ENCODE assay signal across 15 cellular contexts in genomic region chr7:40597517-40597916, GRCh38.
DNase-seq lines count a peak whose midpoint lies in the region; ATAC-seq and TF ChIP-seq lines count a peak whose summit lies in the region.
"Had no signal": no experiment of that assay in that cellular context is flagged by ENCODE, and none has a peak within 500 bp of the region (broad histone marks: within the 10 kb centered on the region; RNA-seq: fewer than 3 reads in every experiment).

No MANE protein-coding gene starts in this region.

- no peak for TF ChIP-seq EP300 in suprapubic skin (IDR thresholded peaks at IDR 0.05)

- H3K4me3 ChIP-seq in IMR-90 (ENCODE audit: insufficient read depth, low read depth, low read length) (no peak overlapping the region), suprapubic skin (no peak overlapping the region)
- H3K4me3 ChIP-seq: BLaER1, GM23248 had no signal

- H3K4me1 Mint-ChIP-seq in mesothelial cell of epicardium = peaks cover 27% of the 10 kb centered on the region
- H3K4me1 Mint-ChIP-seq in H9 = no peaks in the 10 kb centered on the region

- no peaks in the 10 kb centered on the region for H3K4me1 ChIP-seq in IMR-90 (ENCODE audit: control insufficient read depth, insufficient read depth, low read length)
- no peaks in the 10 kb centered on the region for H3K4me1 ChIP-seq in suprapubic skin
- H3K4me1 ChIP-seq in H9 (ENCODE audit: insufficient read depth, low read length) = no peaks in the 10 kb centered on the region

- H3K18ac ChIP-seq in IMR-90 (ENCODE audit: low read depth, low read length) = no peak overlapping the region
- no peak overlapping the region for H3K18ac ChIP-seq in H9 (ENCODE audit: insufficient read length, low read depth, low read length)

- intact Hi-C loops in IMR-90 (cut with micrococcal nuclease) = no loop called here

- H3K23me2 ChIP-seq in H9 (ENCODE audit: insufficient read length, low read depth, low read length, poor library complexity, severe bottlenecking) = no peaks in the 10 kb centered on the region

- no peak overlapping the region for H3K4ac ChIP-seq in IMR-90 (ENCODE audit: low read depth, low read length)
- H3K4ac ChIP-seq in H9 (ENCODE audit: low read depth, low read length) = no peak overlapping the region

- H3T11ph ChIP-seq in H9 (ENCODE audit: low read length) = no peak overlapping the region

- H3K27ac Mint-ChIP-seq in mesothelial cell of epicardium = peak overlapping the region; percentile 47
- H3K27ac Mint-ChIP-seq in H9 = no peak overlapping the region
- H3K27ac Mint-ChIP-seq: CD8-positive, alpha-beta memory T cell had no signal

- H2AK9ac ChIP-seq in IMR-90 (replicated peaks; ENCODE audit: low read depth, low read length, poor library complexity) = no peak overlapping the region

- no TSS peak for BruUV-seq in IMR-90 (replicated peaks; lab: Mats Ljungman, UMichigan)

- H4K5ac ChIP-seq in IMR-90 (ENCODE audit: low read depth, low read length) (no peak overlapping the region), H9 (ENCODE audit: insufficient read length, low read depth, low read length) (no peak overlapping the region)

- H3K56ac ChIP-seq in IMR-90 (ENCODE audit: extremely low read depth, insufficient read depth, low read length) = no peak overlapping the region
- no peak overlapping the region for H3K56ac ChIP-seq in H9 (ENCODE audit: insufficient read length, low read depth, low read length)

- H4K20me1 ChIP-seq in IMR-90 (ENCODE audit: insufficient read depth, low read length) (no peaks in the 10 kb centered on the region), H9 (ENCODE audit: control insufficient read depth, insufficient read depth, insufficient read length) (no peaks in the 10 kb centered on the region)
- H4K20me1 ChIP-seq: BLaER1 had no signal

- no peak overlapping the region for H3K14ac ChIP-seq in IMR-90 (replicated peaks; ENCODE audit: low read depth, low read length)
- no peak overlapping the region for H3K14ac ChIP-seq in H9 (ENCODE audit: insufficient read depth, low read length)

- dilution Hi-C loops in IMR-90 (cut with HindIII; ENCODE audit: low sequenced_read_pairs, unreplicated experiment) = no loop called here

- H3K9me1 ChIP-seq in IMR-90 (ENCODE audit: insufficient read depth, low read length) = no peaks in the 10 kb centered on the region

- H3K36me3 Mint-ChIP-seq in mesothelial cell of epicardium (peaks cover 23% of the 10 kb centered on the region), H9 (ENCODE audit: insufficient read depth in 1 of 3, low read depth in 3 of 3) (no peaks in the 10 kb centered on the region; a peak in 2 of 7 replicates)
- H3K36me3 Mint-ChIP-seq: CD8-positive, alpha-beta memory T cell had no signal

- H2BK120ac ChIP-seq in IMR-90 (ENCODE audit: low read depth, low read length) = no peak overlapping the region
- H2BK120ac ChIP-seq in H9 (ENCODE audit: low read depth, low read length, poor library complexity, severe bottlenecking) = no peak overlapping the region

- H3K36me3 ChIP-seq in IMR-90 (ENCODE audit: control insufficient read depth, insufficient read depth, low read length) (no peaks in the 10 kb centered on the region), suprapubic skin (no peaks in the 10 kb centered on the region)
- H3K36me3 ChIP-seq: BLaER1 had no signal

- ATAC-seq in IMR-90 (ENCODE audit: low read depth) = no peak

- no peak overlapping the region for H2AK5ac ChIP-seq in IMR-90 (ENCODE audit: low read depth, low read length)
- H2AK5ac ChIP-seq in H9 (ENCODE audit: insufficient read length, low read length) = no peak overlapping the region

- DNase-seq in COLO829 (ENCODE audit: low spot score) (peak; percentile 71), IMR-90 (no peak), globus pallidus (ENCODE audit: low spot score) (peak; percentile 20), mesothelial cell of epicardium (ENCODE audit: low spot score in 2 of 2, unreplicated experiment in 2 of 2) (no peak), suprapubic skin (ENCODE audit: low spot score in 2 of 2) (no peak), H9 (no peak)
- no peak for DNase-seq in activated effector memory CD4-positive, alpha-beta T cell treated with Interleukin-2 at 50 U/mL for 16 hours
- DNase-seq: 8988T; AML-193; CD8-positive, alpha-beta memory T cell; DMS53; GF-D8; GM23248; H7 had no signal

- H3K23ac ChIP-seq in IMR-90 (ENCODE audit: low read depth, low read length) = peak overlapping the region; percentile 11; the same call in 1 of the 2 replicates
- H3K23ac ChIP-seq in H9 (ENCODE audit: insufficient read length, low read depth, low read length) = no peak overlapping the region

- CTCF ChIA-PET in IMR-90 (lab: Yijun Ruan, JAX) = no interaction called here

- H4K91ac ChIP-seq in IMR-90 (ENCODE audit: insufficient read depth, low read depth, low read length) = no peak overlapping the region
- no peak overlapping the region for H4K91ac ChIP-seq in H9 (ENCODE audit: insufficient read length, low read depth, low read length)

- H3K27me3 Mint-ChIP-seq in mesothelial cell of epicardium (ENCODE audit: low read depth) (no peaks in the 10 kb centered on the region), H9 (ENCODE audit: low read depth) (no peaks in the 10 kb centered on the region)
- H3K27me3 Mint-ChIP-seq: CD8-positive, alpha-beta memory T cell had no signal

- no peaks in the 10 kb centered on the region for H3K27me3 ChIP-seq in IMR-90 (ENCODE audit: control insufficient read depth, insufficient read depth, low read length)
- no peaks in the 10 kb centered on the region for H3K27me3 ChIP-seq in suprapubic skin
- no peaks in the 10 kb centered on the region for H3K27me3 ChIP-seq in H9 (ENCODE audit: insufficient read depth, low read length)
- H3K27me3 ChIP-seq: BLaER1 had no signal

- no peaks in the 10 kb centered on the region for H3K79me2 ChIP-seq in H9 (ENCODE audit: insufficient read depth, low read length)

- no peak for TF ChIP-seq RAD21 in IMR-90 (IDR thresholded peaks at IDR 0.05; ENCODE audit: low read length)

- TF ChIP-seq POLR2A in IMR-90 (IDR thresholded peaks at IDR 0.05; ENCODE audit: low read depth, low read length) (no peak), suprapubic skin (IDR thresholded peaks at IDR 0.05) (no peak)

- POLR2A ChIA-PET in IMR-90 (lab: Charles Lee; ENCODE audit: unreplicated experiment) = no interaction called here

- no peak overlapping the region for H3K4me2 ChIP-seq in IMR-90 (ENCODE audit: low read depth, low read length)
- no peak overlapping the region for H3K4me2 ChIP-seq in H9 (ENCODE audit: insufficient read depth, insufficient read length, low read length)
- H3K4me2 ChIP-seq: BLaER1 had no signal

- H3K9ac ChIP-seq in IMR-90 (ENCODE audit: low read depth, low read length) = no peak overlapping the region
- no peak overlapping the region for H3K9ac ChIP-seq in H9 (ENCODE audit: extremely low read depth, insufficient read length, low read length)
- H3K9ac ChIP-seq: BLaER1, GM23248 had no signal

- no peak overlapping the region for H2AFZ ChIP-seq in IMR-90 (replicated peaks; ENCODE audit: low read length, poor library complexity)
- H2AFZ ChIP-seq in H9 (ENCODE audit: low read length) = no peak overlapping the region
- H2AFZ ChIP-seq: GM23248 had no signal

- H3K27ac ChIP-seq in IMR-90 (ENCODE audit: insufficient read depth, low read length) (no peak overlapping the region), suprapubic skin (no peak overlapping the region), H9 (ENCODE audit: insufficient read length, low read depth, low read length) (no peak overlapping the region)
- H3K27ac ChIP-seq: BLaER1, GM23248 had no signal

- H3K9me3 ChIP-seq in IMR-90 (ENCODE audit: control insufficient read depth, insufficient read depth, low read length) (peaks cover 3% of the 10 kb centered on the region; the same call in 1 of the 2 replicates), suprapubic skin (no peaks in the 10 kb centered on the region), H9 (ENCODE audit: control insufficient read depth, low read depth, low read length) (no peaks in the 10 kb centered on the region)

- H2BK5ac ChIP-seq in IMR-90 (ENCODE audit: low read depth, low read length, poor library complexity, severe bottlenecking) (no peak overlapping the region), H9 (ENCODE audit: insufficient read length, low read length) (no peak overlapping the region)

- H2BK12ac ChIP-seq in H9 (ENCODE audit: insufficient read length, low read depth, low read length) = no peak overlapping the region

- peaks cover 35% of the 10 kb centered on the region for H3K9me3 Mint-ChIP-seq in mesothelial cell of epicardium
- H3K9me3 Mint-ChIP-seq in H9 = no peaks in the 10 kb centered on the region; a peak in 3 of 5 replicates

- no peak overlapping the region for H3K4me3 Mint-ChIP-seq in mesothelial cell of epicardium
- H3K4me3 Mint-ChIP-seq in H9 = no peak overlapping the region
- H3K4me3 Mint-ChIP-seq: CD8-positive, alpha-beta memory T cell had no signal

- H2BK20ac ChIP-seq in IMR-90 (ENCODE audit: low read depth, low read length) (no peak overlapping the region), H9 (ENCODE audit: low read depth, low read length, poor library complexity, severe bottlenecking) (no peak overlapping the region)

- no peak for TF ChIP-seq CTCF in IMR-90 (conservative IDR thresholded peaks at IDR 0.05; ENCODE audit: low read depth, low read length)
- TF ChIP-seq CTCF in mesothelial cell of epicardium (IDR thresholded peaks at IDR 0.05; ENCODE audit: unreplicated experiment) = no peak
- TF ChIP-seq CTCF in suprapubic skin (IDR thresholded peaks at IDR 0.05) = no peak
- TF ChIP-seq CTCF in H9 (conservative IDR thresholded peaks at IDR 0.05) = no peak

- no peaks in the 10 kb centered on the region for H3K79me1 ChIP-seq in IMR-90 (ENCODE audit: low read depth in 1 of 2, low read length in 2 of 2)
- H3K79me1 ChIP-seq in H9 (ENCODE audit: insufficient read depth, low read depth, low read length, poor library complexity, severe bottlenecking) = no peaks in the 10 kb centered on the region

- in situ Hi-C loops in IMR-90 (cut with MboI; ENCODE audit: low sequenced_read_pairs) = no loop called here

- no peak overlapping the region for H2BK15ac ChIP-seq in IMR-90 (ENCODE audit: low read depth, low read length)
- no peak overlapping the region for H2BK15ac ChIP-seq in H9 (ENCODE audit: low read depth, low read length)

- H4K8ac ChIP-seq in IMR-90 (ENCODE audit: low read depth in 2 of 2, low read length in 2 of 2) (no peak overlapping the region), H9 (replicated peaks; ENCODE audit: insufficient read length, low read depth, low read length) (no peak overlapping the region)

TF ChIP-seq in IMR-90, 13 proteins besides CTCF, POLR2A, EP300 and RAD21 (continues in another document):
- TF ChIP-seq MAZ (IDR thresholded peaks at IDR 0.05; ENCODE audit: borderline replicate concordance, low read depth, low read length) (no peak), CHD1 (IDR thresholded peaks at IDR 0.05; ENCODE audit: low read depth, low read length) (no peak), NFE2L2 (IDR thresholded peaks at IDR 0.05; ENCODE audit: low read depth, low read length) (no peak), CEBPB (IDR thresholded peaks at IDR 0.05; ENCODE audit: low read depth, low read length) (no peak), MXI1 (IDR thresholded peaks at IDR 0.05; ENCODE audit: borderline replicate concordance, low read depth, low read length) (no peak), BHLHE40 (IDR thresholded peaks at IDR 0.05; ENCODE audit: low read depth, low read length) (no peak)

Comparison
In these comparisons a context has a peak if more than half of its experiments do, and no peak if none do; other contexts are left out.
1. DNase-seq: peak in COLO829 (single experiment) and globus pallidus (single experiment); none in IMR-90 (single experiment), mesothelial cell of epicardium (0 of 2), suprapubic skin (0 of 2), H9 (single experiment) and activated effector memory CD4-positive, alpha-beta T cell treated with Interleukin-2 at 50 U/mL for 16 hours (single experiment).